Comparison of ENCODE assay signal across 17 cellular contexts in genomic region chr3:115165266-115165665, GRCh38. TPM values are rescaled to one million over a fixed set of nuclear protein-coding genes. Genes with fewer than 3 reads are reported as not detected.
DNase-seq lines count a peak whose midpoint lies in the region; ATAC-seq, FAIRE-seq and TF ChIP-seq lines count a peak whose summit lies in the region.
"Had no signal": no experiment of that assay in that cellular context is flagged by ENCODE, and none has a peak within 500 bp of the region (broad histone marks: within the 10 kb centered on the region; RNA-seq: fewer than 3 reads in every experiment).

No MANE protein-coding gene starts in this region.

- no peak overlapping the region for H2BK5ac ChIP-seq in mesenchymal stem cell (ENCODE audit: low read depth, low read length, poor library complexity, severe bottlenecking)

- no peak overlapping the region for H2BK12ac ChIP-seq in mesenchymal stem cell (ENCODE audit: low read length in 2 of 2)

- no peak overlapping the region for H2AK5ac ChIP-seq in mesenchymal stem cell (ENCODE audit: low read length, severe bottlenecking)

- H2BK15ac ChIP-seq in mesenchymal stem cell (ENCODE audit: low read depth, poor library complexity, severe bottlenecking): no peak overlapping the region

- no peak overlapping the region for H3K27ac ChIP-seq in mesenchymal stem cell (ENCODE audit: low read length, poor library complexity, severe bottlenecking)
- no peak overlapping the region for H3K27ac ChIP-seq in ovary
- H3K27ac ChIP-seq: A549, KMS-11 had no signal

- H3K36me3 Mint-ChIP-seq in activated CD4-positive, alpha-beta T cell treated with anti-CD3 and anti-CD28 coated beads, Interleukin-2, amount 10 ng/mL, durations not matched to agents 24 days and 14 days (ENCODE audit: low read depth): no peaks in the 10 kb centered on the region
- no peaks in the 10 kb centered on the region for H3K36me3 Mint-ChIP-seq in activated T-helper 1 cell treated with anti-CD3 and anti-CD28 coated beads, Interleukin-12 subunit alpha, Interleukin-12 subunit beta, Interleukin-2, Interleukin-4 antibody, amounts not matched to agents 30 ng/mL and 10 ng/mL and 1 ng/mL, durations not matched to agents 14 hours and 24 hours and 36 hours (ENCODE audit: low read depth)
- H3K36me3 Mint-ChIP-seq: WTC11 had no signal

- no peak for TF ChIP-seq CTCF in ovary (IDR thresholded peaks at IDR 0.05)

- no peaks in the 10 kb centered on the region for H3K9me3 ChIP-seq in mesenchymal stem cell (ENCODE audit: control insufficient read depth, low read length)
- H3K9me3 ChIP-seq in ovary: no peaks in the 10 kb centered on the region
- H3K9me3 ChIP-seq: A549 had no signal

- intact Hi-C loops in activated CD4-positive, alpha-beta T cell treated with anti-CD3 and anti-CD28 coated beads, Interleukin-2, amount 10 ng/mL, durations not matched to agents 24 days and 14 days (cut with micrococcal nuclease): loop anchor here (1.0 kb wide), 2 partner anchors 8 to 18 kb away; partner anchors contain the start of gene ZBTB20
- intact Hi-C loops in activated T-helper 1 cell treated with anti-CD3 and anti-CD28 coated beads, Interleukin-12 subunit alpha, Interleukin-12 subunit beta, Interleukin-2, Interleukin-4 antibody, amounts not matched to agents 30 ng/mL and 10 ng/mL and 1 ng/mL, durations not matched to agents 14 hours and 24 hours and 36 hours (cut with micrococcal nuclease): loop anchor here (1.0 to 5.0 kb wide), 2 partner anchors 19 to 123 kb away; no protein-coding TSS in a partner anchor
- intact Hi-C loops in ovary (cut with DNase I): loop anchor here in 3 of 4 donors (5.0 to 10.0 kb wide), 3 partner anchors 780 to 1413 kb away; no protein-coding TSS in a partner anchor

- no peaks in the 10 kb centered on the region for H3K9me3 Mint-ChIP-seq in activated CD4-positive, alpha-beta T cell treated with anti-CD3 and anti-CD28 coated beads, Interleukin-2, amount 10 ng/mL, durations not matched to agents 24 days and 14 days
- no peaks in the 10 kb centered on the region for H3K9me3 Mint-ChIP-seq in activated T-helper 1 cell treated with anti-CD3 and anti-CD28 coated beads, Interleukin-12 subunit alpha, Interleukin-12 subunit beta, Interleukin-2, Interleukin-4 antibody, amounts not matched to agents 30 ng/mL and 10 ng/mL and 1 ng/mL, durations not matched to agents 14 hours and 24 hours and 36 hours
- H3K9me3 Mint-ChIP-seq: nephron progenitor cell, WTC11 had no signal

- DNase-seq in activated CD4-positive, alpha-beta T cell treated with anti-CD3 and anti-CD28 coated beads, Interleukin-2, amount 10 ng/mL, durations not matched to agents 24 days and 14 days: peak; percentile 75
- no peak for DNase-seq in activated CD4-positive, alpha-beta T cell treated with anti-CD3 and anti-CD28 coated beads for 48 hours
- no peak for DNase-seq in GM19239 (ENCODE audit: insufficient read length, low spot score)
- DNase-seq in activated T-helper 1 cell treated with anti-CD3 and anti-CD28 coated beads, Interleukin-12 subunit alpha, Interleukin-12 subunit beta, Interleukin-2, Interleukin-4 antibody, amounts not matched to agents 30 ng/mL and 10 ng/mL and 1 ng/mL, durations not matched to agents 14 hours and 24 hours and 36 hours (ENCODE audit: low spot score): no peak
- DNase-seq in mesenchymal stem cell: no peak
- no peak for DNase-seq in ovary
- no peak for DNase-seq in occipital lobe (lab: John Stamatoyannopoulos, UW)
- DNase-seq: erythroblast; NCI-H1105 treated with DMSO at 0.1 percent for 48 hours; NCI-H748 treated with DMSO at 0.1 percent for 48 hours; nephron progenitor cell; stimulated activated CD4-positive, alpha-beta T cell treated with anti-CD3 and anti-CD28 coated beads, Interleukin-15, amount 100 ng/mL, for 24 hours had no signal

- WGBS in mesenchymal stem cell: 87% methylated on average over 2 of the region's 2 CpGs
- 85 to 93% (median 92%) methylated on average over 2 of the region's 2 CpGs for WGBS in ovary, 3 donors

- peak overlapping the region; percentile 44 for H3K4me3 Mint-ChIP-seq in activated CD4-positive, alpha-beta T cell treated with anti-CD3 and anti-CD28 coated beads, Interleukin-2, amount 10 ng/mL, durations not matched to agents 24 days and 14 days
- H3K4me3 Mint-ChIP-seq in activated T-helper 1 cell treated with anti-CD3 and anti-CD28 coated beads, Interleukin-12 subunit alpha, Interleukin-12 subunit beta, Interleukin-2, Interleukin-4 antibody, amounts not matched to agents 30 ng/mL and 10 ng/mL and 1 ng/mL, durations not matched to agents 14 hours and 24 hours and 36 hours: peak overlapping the region; percentile 27
- H3K4me3 Mint-ChIP-seq: nephron progenitor cell, WTC11 had no signal

- no peak for TF ChIP-seq POLR2A in ovary (IDR thresholded peaks at IDR 0.05)

- no peaks in the 10 kb centered on the region for H3K27me3 Mint-ChIP-seq in activated CD4-positive, alpha-beta T cell treated with anti-CD3 and anti-CD28 coated beads, Interleukin-2, amount 10 ng/mL, durations not matched to agents 24 days and 14 days
- no peaks in the 10 kb centered on the region for H3K27me3 Mint-ChIP-seq in activated T-helper 1 cell treated with anti-CD3 and anti-CD28 coated beads, Interleukin-12 subunit alpha, Interleukin-12 subunit beta, Interleukin-2, Interleukin-4 antibody, amounts not matched to agents 30 ng/mL and 10 ng/mL and 1 ng/mL, durations not matched to agents 14 hours and 24 hours and 36 hours (ENCODE audit: insufficient read depth)

- no peak overlapping the region for H3K4me2 ChIP-seq in mesenchymal stem cell (ENCODE audit: low read length, poor library complexity, severe bottlenecking)
- H3K4me2 ChIP-seq: A549, KMS-11 had no signal

- H3K18ac ChIP-seq in mesenchymal stem cell (ENCODE audit: low read depth in 1 of 2, low read length in 2 of 2): no peak overlapping the region

- ATAC-seq in GM18858 (IDR thresholded peaks at IDR 0.05; ENCODE audit: unreplicated experiment): no peak
- ATAC-seq: A549, Panc1, WTC11 had no signal

- H4K91ac ChIP-seq in mesenchymal stem cell (ENCODE audit: low read length): no peak overlapping the region

- no peak for TF ChIP-seq EP300 in ovary (IDR thresholded peaks at IDR 0.05)

- H3K4me1 Mint-ChIP-seq in activated CD4-positive, alpha-beta T cell treated with anti-CD3 and anti-CD28 coated beads, Interleukin-2, amount 10 ng/mL, durations not matched to agents 24 days and 14 days: peaks cover 26% of the 10 kb centered on the region
- peaks cover 37% of the 10 kb centered on the region for H3K4me1 Mint-ChIP-seq in activated T-helper 1 cell treated with anti-CD3 and anti-CD28 coated beads, Interleukin-12 subunit alpha, Interleukin-12 subunit beta, Interleukin-2, Interleukin-4 antibody, amounts not matched to agents 30 ng/mL and 10 ng/mL and 1 ng/mL, durations not matched to agents 14 hours and 24 hours and 36 hours (ENCODE audit: low read depth)

- H3K4me3 ChIP-seq in mesenchymal stem cell (ENCODE audit: insufficient read depth in 1 of 2, low read depth in 1 of 2, low read length in 2 of 2): no peak overlapping the region
- H3K4me3 ChIP-seq in ovary: no peak overlapping the region
- H3K4me3 ChIP-seq: A549 had no signal

- no peak overlapping the region for H3K14ac ChIP-seq in mesenchymal stem cell (ENCODE audit: low read length in 2 of 2)

- no peak overlapping the region for H2AFZ ChIP-seq in mesenchymal stem cell (ENCODE audit: low read depth, low read length)

- FAIRE-seq in GM19239 (lab: Jason Lieb, UNC): peak; percentile 56
- FAIRE-seq: A549 had no signal

- H3K4ac ChIP-seq in mesenchymal stem cell (ENCODE audit: low read depth in 1 of 2, low read length in 2 of 2): no peak overlapping the region

- H3K23ac ChIP-seq in mesenchymal stem cell (ENCODE audit: low read length in 2 of 2): no peak overlapping the region

- H2BK120ac ChIP-seq in mesenchymal stem cell (ENCODE audit: low read depth, low read length): no peak overlapping the region

- H3K36me3 ChIP-seq in mesenchymal stem cell (ENCODE audit: control insufficient read depth in 1 of 2, insufficient read depth in 2 of 2, low read depth in 1 of 2, low read length in 2 of 2): no peaks in the 10 kb centered on the region
- no peaks in the 10 kb centered on the region for H3K36me3 ChIP-seq in ovary

- peak overlapping the region; percentile 40 for H3K27ac Mint-ChIP-seq in activated CD4-positive, alpha-beta T cell treated with anti-CD3 and anti-CD28 coated beads, Interleukin-2, amount 10 ng/mL, durations not matched to agents 24 days and 14 days
- H3K27ac Mint-ChIP-seq in activated T-helper 1 cell treated with anti-CD3 and anti-CD28 coated beads, Interleukin-12 subunit alpha, Interleukin-12 subunit beta, Interleukin-2, Interleukin-4 antibody, amounts not matched to agents 30 ng/mL and 10 ng/mL and 1 ng/mL, durations not matched to agents 14 hours and 24 hours and 36 hours: no peak overlapping the region
- H3K27ac Mint-ChIP-seq: nephron progenitor cell, WTC11 had no signal

- H3K4me1 ChIP-seq in mesenchymal stem cell (ENCODE audit: control insufficient read depth, insufficient read depth, low read depth, low read length) (no peaks in the 10 kb centered on the region), ovary (ENCODE audit: insufficient read depth) (no peaks in the 10 kb centered on the region)
- H3K4me1 ChIP-seq: A549 had no signal

- H4K8ac ChIP-seq in mesenchymal stem cell (ENCODE audit: low read length): peak overlapping the region; percentile 22

- H3K27me3 ChIP-seq in mesenchymal stem cell (ENCODE audit: control insufficient read depth in 1 of 2, insufficient read depth in 1 of 2, low read length in 2 of 2) (no peaks in the 10 kb centered on the region), ovary (no peaks in the 10 kb centered on the region)

- no peaks in the 10 kb centered on the region for H3K79me1 ChIP-seq in mesenchymal stem cell (replicated peaks; ENCODE audit: low read length, poor library complexity, severe bottlenecking)

- no peak overlapping the region for H3K9ac ChIP-seq in mesenchymal stem cell (ENCODE audit: low read length)
- H3K9ac ChIP-seq: KMS-11 had no signal

RNA-seq across cellular contexts. Expression of gene ZBTB20, which starts 18.2 kb away (rescaled TPM):
- total RNA-seq in activated CD4-positive, alpha-beta T cell treated with anti-CD3 and anti-CD28 coated beads, Interleukin-2, amount 10 ng/mL, durations not matched to agents 24 days and 14 days: 1.6 and 2.3 TPM in 2 replicates
- total RNA-seq in activated T-helper 1 cell treated with anti-CD3 and anti-CD28 coated beads, Interleukin-12 subunit alpha, Interleukin-12 subunit beta, Interleukin-2, Interleukin-4 antibody, amounts not matched to agents 30 ng/mL and 10 ng/mL and 1 ng/mL, durations not matched to agents 14 hours and 24 hours and 36 hours: 3.4 and 4.1 TPM in 2 replicates
- 2.2 TPM for polyA plus RNA-seq in mesenchymal stem cell (2013, experiment 1 of 2)
- polyA plus RNA-seq in mesenchymal stem cell (2013, experiment 2 of 2): 1.9 TPM
- total RNA-seq in ovary (100 to 1,000 TPM in 5 of 7 donors, 10 to 100 TPM in 2; 64.5 to 160 (median 117) TPM), occipital lobe (62.7 TPM)
- 10 to 100 TPM in 1 of 2 donors, 1 to 10 TPM in 1; 4.3 to 10.1 TPM for polyA plus RNA-seq in ovary

Comparison
In these comparisons a context has a peak if more than half of its experiments do, and no peak if none do; other contexts are left out.
1. RNA of gene ZBTB20, which starts 18.2 kb away (total RNA-seq): 64.5 to 160 TPM in ovary and 62.7 TPM in occipital lobe (single experiment); 3.4 to 4.1 TPM in activated T-helper 1 cell treated with anti-CD3 and anti-CD28 coated beads, Interleukin-12 subunit alpha, Interleukin-12 subunit beta, Interleukin-2, Interleukin-4 antibody, amounts not matched to agents 30 ng/mL and 10 ng/mL and 1 ng/mL, durations not matched to agents 14 hours and 24 hours and 36 hours and 1.6 to 2.3 TPM in activated CD4-positive, alpha-beta T cell treated with anti-CD3 and anti-CD28 coated beads, Interleukin-2, amount 10 ng/mL, durations not matched to agents 24 days and 14 days; every median in the first group is over 10 times any median in the second.